ENCODE assay signal across 20 cellular contexts in genomic region chr16:83532634-83533033, GRCh38.
"Had no signal": no experiment of that assay in that cellular context is flagged by ENCODE, and none has a peak within 500 bp of the region (broad histone marks: within the 10 kb centered on the region; RNA-seq: fewer than 3 reads in every experiment).

No MANE protein-coding gene starts in this region.

- DNase-seq: activated CD4-positive, alpha-beta T cell treated with anti-CD3 and anti-CD28 coated beads, Interleukin-2, amount 10 ng/mL, durations not matched to agents 7 days and 5 days; activated CD8-positive, alpha-beta T cell treated with anti-CD3 and anti-CD28 coated beads, Interleukin-2, amount 10 ng/mL, durations not matched to agents 7 days and 5 days; activated naive CD4-positive, alpha-beta T cell treated with Interleukin-2 at 50 U/mL for 16 hours; activated naive CD8-positive, alpha-beta T cell treated with anti-CD3 and anti-CD28 coated beads, Interleukin-2, amount 10 ng/mL, durations not matched to agents 7 days and 5 days; activated T-cell treated with anti-CD3 and anti-CD28 coated beads, Interleukin-2, amount 50 U/mL, for 24 hours; caudate nucleus; erythroblast; heart left ventricle; left lung; naive B cell; ovary; right lobe of liver; stimulated activated CD4-positive, alpha-beta T cell treated with anti-CD3 and anti-CD28 coated beads, Interleukin-4, amount 100 ng/mL, for 4 hours; upper lobe of right lung had no signal

- ATAC-seq: activated CD4-positive, CD25-positive, alpha-beta regulatory T cell treated with anti-CD3 and anti-CD28 coated beads, Interleukin-2, amount 50 U/mL, for 24 hours; activated CD8-positive, alpha-beta T cell treated with anti-CD3 and anti-CD28 coated beads, Interleukin-2, amount 10 ng/mL, durations not matched to agents 7 days and 5 days; gastrocnemius medialis; heart left ventricle; left lung; right lobe of liver; upper lobe of right lung had no signal

- H3K27ac ChIP-seq: gastrocnemius medialis, heart left ventricle, left lung, ovary, right lobe of liver, upper lobe of right lung had no signal

- H3K36me3 ChIP-seq: gastrocnemius medialis, heart left ventricle, left lung, ovary, right lobe of liver, upper lobe of right lung had no signal

- H3K4me1 ChIP-seq: heart left ventricle, left lung, right lobe of liver, upper lobe of right lung had no signal

- H3K4me1 Mint-ChIP-seq: activated CD4-positive, alpha-beta T cell treated with anti-CD3 and anti-CD28 coated beads, Interleukin-2, amount 10 ng/mL, durations not matched to agents 7 days and 5 days; activated naive CD8-positive, alpha-beta T cell treated with anti-CD3 and anti-CD28 coated beads, Interleukin-2, amount 10 ng/mL, durations not matched to agents 7 days and 5 days; brain; naive B cell; neural crest cell; stimulated activated memory B cell treated with anti-CD40 and anti-IgM and Interleukin-4, amounts not matched to agents 10 μg/mL and 1 μg/mL and 100 μg/mL, for 72 hours had no signal

- H3K27ac Mint-ChIP-seq: activated CD4-positive, alpha-beta T cell treated with anti-CD3 and anti-CD28 coated beads, Interleukin-2, amount 10 ng/mL, durations not matched to agents 7 days and 5 days; activated CD8-positive, alpha-beta T cell treated with anti-CD3 and anti-CD28 coated beads, Interleukin-2, amount 10 ng/mL, durations not matched to agents 7 days and 5 days; activated naive CD8-positive, alpha-beta T cell treated with anti-CD3 and anti-CD28 coated beads, Interleukin-2, amount 10 ng/mL, durations not matched to agents 7 days and 5 days; activated T-cell treated with anti-CD3 and anti-CD28 coated beads, Interleukin-2, amount 50 U/mL, for 24 hours; activated T-helper 2 cell treated with anti-CD3 and anti-CD28 coated beads, Interferon-gamma antibody, Interleukin-2, Interleukin-4, amounts not matched to agents 10 μg/mL and 5 μg/mL and 100 μg/mL, durations not matched to agents 14 hours and 24 hours and 36 hours; brain; naive B cell; stimulated activated memory B cell treated with anti-CD40 and anti-IgM and Interleukin-4, amounts not matched to agents 10 μg/mL and 1 μg/mL and 100 μg/mL, for 72 hours had no signal

- H3K27me3 ChIP-seq: gastrocnemius medialis, heart left ventricle, left lung, ovary, right lobe of liver, upper lobe of right lung had no signal

- H3K27me3 Mint-ChIP-seq: activated CD4-positive, alpha-beta T cell treated with anti-CD3 and anti-CD28 coated beads, Interleukin-2, amount 10 ng/mL, durations not matched to agents 7 days and 5 days; activated naive CD8-positive, alpha-beta T cell treated with anti-CD3 and anti-CD28 coated beads, Interleukin-2, amount 10 ng/mL, durations not matched to agents 7 days and 5 days; activated T-cell treated with anti-CD3 and anti-CD28 coated beads, Interleukin-2, amount 50 U/mL, for 24 hours; brain had no signal

- H3K4me3 Mint-ChIP-seq: activated CD4-positive, alpha-beta T cell treated with anti-CD3 and anti-CD28 coated beads, Interleukin-2, amount 10 ng/mL, durations not matched to agents 7 days and 5 days; activated CD8-positive, alpha-beta T cell treated with anti-CD3 and anti-CD28 coated beads, Interleukin-2, amount 10 ng/mL, durations not matched to agents 7 days and 5 days; activated naive CD8-positive, alpha-beta T cell treated with anti-CD3 and anti-CD28 coated beads, Interleukin-2, amount 10 ng/mL, durations not matched to agents 7 days and 5 days; activated T-cell treated with anti-CD3 and anti-CD28 coated beads, Interleukin-2, amount 50 U/mL, for 24 hours; brain; naive B cell; neural crest cell; stimulated activated memory B cell treated with anti-CD40 and anti-IgM and Interleukin-4, amounts not matched to agents 10 μg/mL and 1 μg/mL and 100 μg/mL, for 72 hours had no signal

- H3K4me3 ChIP-seq: gastrocnemius medialis, heart left ventricle, left lung, ovary, right lobe of liver, upper lobe of right lung had no signal

- H3K9me3 Mint-ChIP-seq: activated CD4-positive, alpha-beta T cell treated with anti-CD3 and anti-CD28 coated beads, Interleukin-2, amount 10 ng/mL, durations not matched to agents 7 days and 5 days; brain had no signal

- H3K36me3 Mint-ChIP-seq: activated naive CD8-positive, alpha-beta T cell treated with anti-CD3 and anti-CD28 coated beads, Interleukin-2, amount 10 ng/mL, durations not matched to agents 7 days and 5 days; brain; naive B cell; stimulated activated memory B cell treated with anti-CD40 and anti-IgM and Interleukin-4, amounts not matched to agents 10 μg/mL and 1 μg/mL and 100 μg/mL, for 72 hours had no signal

- H3K9me3 ChIP-seq: gastrocnemius medialis, heart left ventricle, left lung, ovary, right lobe of liver, upper lobe of right lung had no signal
